8 cellular contexts compared by ENCODE assay signal in the genomic region with DNA sequence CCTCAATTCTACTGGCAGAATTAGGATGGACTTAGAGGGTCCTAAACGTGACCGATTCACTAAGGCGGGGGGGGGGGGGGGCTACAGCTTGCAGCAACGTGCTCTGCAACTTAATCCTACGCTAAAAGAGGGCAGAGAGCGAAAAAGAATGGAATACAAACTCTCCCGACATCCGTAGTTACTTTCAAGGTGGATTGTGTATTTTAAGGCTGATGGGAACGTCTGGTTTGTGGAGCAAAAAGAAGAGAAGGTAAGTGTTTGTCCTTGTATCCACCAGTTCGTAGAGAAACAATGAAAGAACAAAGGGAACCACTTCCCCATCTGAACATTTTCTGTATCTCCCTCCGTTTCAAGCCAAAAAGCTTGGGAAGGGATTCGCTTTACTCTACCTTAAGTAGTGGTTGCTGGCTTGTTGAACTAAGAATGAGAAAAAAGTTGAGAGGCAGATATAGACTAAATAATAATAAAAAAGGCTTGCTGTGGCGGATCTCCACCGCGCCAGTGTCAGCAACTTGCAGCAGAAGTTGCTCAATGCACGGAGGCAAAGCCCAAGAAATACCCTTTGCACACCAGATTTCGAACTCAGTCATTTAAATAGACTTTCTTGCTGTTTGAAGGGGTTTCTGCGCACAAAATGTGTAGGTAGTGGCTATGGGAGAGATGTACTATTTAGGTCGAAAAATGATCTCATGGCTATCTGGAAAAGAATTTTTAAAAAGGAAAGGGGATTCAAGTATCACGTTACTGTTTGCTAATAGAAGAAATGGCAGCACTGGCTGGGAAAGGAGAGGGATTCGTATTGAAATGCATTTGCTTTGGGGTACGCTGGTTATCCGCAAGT. TPM values are rescaled to one million over a fixed set of nuclear protein-coding genes. Genes with fewer than 3 reads are reported as not detected.
DNase-seq lines count a peak whose midpoint lies in the region; ATAC-seq and TF ChIP-seq lines count a peak whose summit lies in the region.

No MANE protein-coding gene starts in this region.

- POLR2A ChIA-PET in RWPE1 (lab: Yijun Ruan, JAX; ENCODE audit: low non-redundant PET), result interaction anchor here (0.6 kb wide), 1 partner anchor 175 kb away, joined by 6 read pairs; no protein-coding TSS in a partner anchor

- ATAC-seq in GM21423 (IDR thresholded peaks at IDR 0.05; ENCODE audit: unreplicated experiment) (no peak), HG02610 (IDR thresholded peaks at IDR 0.05; ENCODE audit: unreplicated experiment) (no peak), HG03097 (IDR thresholded peaks at IDR 0.05; ENCODE audit: low FRiP score, unreplicated experiment) (no peak)

- intact Hi-C loops in activated naive CD4-positive, alpha-beta T cell treated with anti-CD3 and anti-CD28 coated beads for 36 hours (cut with micrococcal nuclease), result loop anchor here (1.0 to 10.0 kb wide), 7 partner anchors 7 to 1923 kb away; a partner anchor contains a TSS

- H3K36me3 Mint-ChIP-seq in activated naive CD4-positive, alpha-beta T cell treated with anti-CD3 and anti-CD28 coated beads for 36 hours (ENCODE audit: low read depth), result peaks cover 2% of the 10 kb centered on the region
- H3K36me3 Mint-ChIP-seq in nephron (ENCODE audit: low read depth), result no peaks in the 10 kb centered on the region

- no peak for TF ChIP-seq CTCF in RWPE1 (conservative IDR thresholded peaks at IDR 0.05; ENCODE audit: low read depth)
- TF ChIP-seq CTCF in nephron (IDR thresholded peaks at IDR 0.05; ENCODE audit: unreplicated experiment in 3 of 3), result no peak

- H3K4me1 Mint-ChIP-seq in activated naive CD4-positive, alpha-beta T cell treated with anti-CD3 and anti-CD28 coated beads for 36 hours (ENCODE audit: low read depth), result peaks cover 28% of the 10 kb centered on the region
- H3K4me1 Mint-ChIP-seq in nephron, result peaks cover 71% of the 10 kb centered on the region

- H3K4me3 Mint-ChIP-seq in activated naive CD4-positive, alpha-beta T cell treated with anti-CD3 and anti-CD28 coated beads for 36 hours, result peak overlapping the region; percentile 94
- H3K4me3 Mint-ChIP-seq in nephron, result peak overlapping the region; percentile 85 to 91 (median 88)

- CTCF ChIA-PET in activated naive CD4-positive, alpha-beta T cell treated with anti-CD3 and anti-CD28 coated beads for 36 hours (lab: Charles Lee), result interaction anchor here (0.6 to 1.7 kb wide), 4 partner anchors 8 to 28 kb away, joined by 3 to 4 read pairs (median 3); no protein-coding TSS in a partner anchor
- CTCF ChIA-PET in RWPE1 (lab: Yijun Ruan, JAX), result interaction anchor here (0.6 to 0.9 kb wide), 4 partner anchors 26 to 437 kb away, joined by 3 to 4 read pairs (median 4); no protein-coding TSS in a partner anchor

- H3K9me3 Mint-ChIP-seq in activated naive CD4-positive, alpha-beta T cell treated with anti-CD3 and anti-CD28 coated beads for 36 hours, result no peaks in the 10 kb centered on the region
- H3K9me3 Mint-ChIP-seq in nephron, result no peaks in the 10 kb centered on the region

- peak overlapping the region; percentile 99 for H3K27ac ChIP-seq in RWPE1
- peak overlapping the region; percentile 91 for H3K27ac ChIP-seq in epithelial cell of prostate

- H3K27me3 Mint-ChIP-seq in activated naive CD4-positive, alpha-beta T cell treated with anti-CD3 and anti-CD28 coated beads for 36 hours (ENCODE audit: low read depth), result peaks cover 34% of the 10 kb centered on the region
- peaks cover 11% of the 10 kb centered on the region for H3K27me3 Mint-ChIP-seq in nephron (ENCODE audit: low read depth)

- peak overlapping the region; percentile 90 for H3K27ac Mint-ChIP-seq in activated naive CD4-positive, alpha-beta T cell treated with anti-CD3 and anti-CD28 coated beads for 36 hours
- H3K27ac Mint-ChIP-seq in nephron, result peak overlapping the region; percentile 99

- DNase-seq in activated naive CD4-positive, alpha-beta T cell treated with anti-CD3 and anti-CD28 coated beads for 36 hours, result peak; percentile 16
- no peak for DNase-seq in activated naive CD4-positive, alpha-beta T cell (lab: John Stamatoyannopoulos, UW)
- DNase-seq in RWPE1 (ENCODE audit: low spot score), result no peak
- no peak for DNase-seq in epithelial cell of prostate (ENCODE audit: low read depth, low spot score)

RNA-seq across cellular contexts. Expression of a gene that starts 0.7 kb away (rescaled TPM):
- under 1 TPM in 1 of 2 experiments, not detected in 1; 0.10 TPM for total RNA-seq in activated naive CD4-positive, alpha-beta T cell treated with anti-CD3 and anti-CD28 coated beads for 36 hours

RNA-seq across cellular contexts. Expression of a gene that starts 9.3 kb away (rescaled TPM):
- total RNA-seq in activated naive CD4-positive, alpha-beta T cell treated with anti-CD3 and anti-CD28 coated beads for 36 hours, result 10 to 100 TPM; 23.0 to 23.7 TPM
